ENCODE assay signal across 17 cellular contexts in genomic region chr21:38994014-38994413, GRCh38.
DNase-seq lines count a peak whose midpoint lies in the region; ATAC-seq, FAIRE-seq and TF ChIP-seq lines count a peak whose summit lies in the region.
"Had no signal": no experiment of that assay in that cellular context is flagged by ENCODE, and none has a peak within 500 bp of the region (broad histone marks: within the 10 kb centered on the region; RNA-seq: fewer than 3 reads in every experiment).

No MANE protein-coding gene starts in this region.

- intact Hi-C loops in Panc1 (cut with micrococcal nuclease; ENCODE audit: unreplicated experiment), result no loop called here

- no peak overlapping the region for H3K4me3 ChIP-seq in Panc1 (ENCODE audit: low read depth in 2 of 2, low read length in 2 of 2)
- no peak overlapping the region for H3K4me3 ChIP-seq in mucosa of rectum (ENCODE audit: low read length in 2 of 2)
- no peak overlapping the region for H3K4me3 ChIP-seq in thymus (ENCODE audit: low read length)

- in situ Hi-C loops in Panc1 (cut with HindIII; ENCODE audit: low pct_unique_long_range_greater_than_20kb, low sequenced_read_pairs), result no loop called here

- no peaks in the 10 kb centered on the region for H3K36me3 Mint-ChIP-seq in endothelial cell (ENCODE audit: low read depth, unreplicated experiment)
- no peaks in the 10 kb centered on the region for H3K36me3 Mint-ChIP-seq in activated CD4-positive, alpha-beta memory T cell treated with anti-CD3 and anti-CD28 coated beads, Interleukin-2, amount 10 ng/mL, durations not matched to agents 7 days and 5 days (ENCODE audit: low read depth)
- H3K36me3 Mint-ChIP-seq: T-cell had no signal

- FAIRE-seq in RCC 7860 (lab: Jason Lieb, UNC), result no peak

- H3K27ac Mint-ChIP-seq in endothelial cell (ENCODE audit: unreplicated experiment), result peak overlapping the region; percentile 93
- H3K27ac Mint-ChIP-seq in activated CD4-positive, alpha-beta memory T cell treated with anti-CD3 and anti-CD28 coated beads, Interleukin-2, amount 10 ng/mL, durations not matched to agents 7 days and 5 days, result no peak overlapping the region
- H3K27ac Mint-ChIP-seq: T-cell had no signal

- H3K4me3 Mint-ChIP-seq in endothelial cell (ENCODE audit: unreplicated experiment), result no peak overlapping the region
- no peak overlapping the region for H3K4me3 Mint-ChIP-seq in activated CD4-positive, alpha-beta memory T cell treated with anti-CD3 and anti-CD28 coated beads, Interleukin-2, amount 10 ng/mL, durations not matched to agents 7 days and 5 days
- H3K4me3 Mint-ChIP-seq: CD14-positive monocyte, neural crest cell, T-cell had no signal

- CTCF ChIA-PET in Panc1 (lab: Charles Lee), result no interaction called here
- CTCF ChIA-PET in activated CD4-positive, alpha-beta memory T cell treated with anti-CD3 and anti-CD28 coated beads, Interleukin-2, amount 10 ng/mL, durations not matched to agents 7 days and 5 days (lab: Charles Lee), result no interaction called here

- peaks cover 6% of the 10 kb centered on the region for H3K27me3 Mint-ChIP-seq in endothelial cell (ENCODE audit: unreplicated experiment)
- peaks cover 24% of the 10 kb centered on the region for H3K27me3 Mint-ChIP-seq in activated CD4-positive, alpha-beta memory T cell treated with anti-CD3 and anti-CD28 coated beads, Interleukin-2, amount 10 ng/mL, durations not matched to agents 7 days and 5 days

- WGBS in thymus, result 95% methylated on average over 11 of the region's 11 CpGs

- no peak for TF ChIP-seq CTCF in Panc1 (IDR thresholded peaks at IDR 0.05)
- no peak for TF ChIP-seq CTCF in endothelial cell (IDR thresholded peaks at IDR 0.05; ENCODE audit: unreplicated experiment)

- H3K9me3 Mint-ChIP-seq in endothelial cell (ENCODE audit: unreplicated experiment), result no peaks in the 10 kb centered on the region
- H3K9me3 Mint-ChIP-seq in activated CD4-positive, alpha-beta memory T cell treated with anti-CD3 and anti-CD28 coated beads, Interleukin-2, amount 10 ng/mL, durations not matched to agents 7 days and 5 days, result no peaks in the 10 kb centered on the region
- H3K9me3 Mint-ChIP-seq: neural crest cell, T-cell had no signal

- H3K27ac ChIP-seq in Panc1 (ENCODE audit: low read length) (no peak overlapping the region), mucosa of rectum (ENCODE audit: low read depth in 2 of 2, low read length in 2 of 2) (peak overlapping the region; percentile 14 to 54), thymus (ENCODE audit: low read depth) (peak overlapping the region; percentile 84)

- no peak overlapping the region for H3K9ac ChIP-seq in mucosa of rectum (ENCODE audit: low read depth in 1 of 2, low read length in 2 of 2)

- ATAC-seq in Panc1, result 0 out of 2 replicates have a peak, but pooled peaks have one; percentile 17
- no peak for ATAC-seq in GM19023 (IDR thresholded peaks at IDR 0.05; ENCODE audit: unreplicated experiment)
- ATAC-seq: T-cell had no signal

- peaks cover 67% of the 10 kb centered on the region for H3K4me1 Mint-ChIP-seq in endothelial cell (ENCODE audit: unreplicated experiment)
- H3K4me1 Mint-ChIP-seq in activated CD4-positive, alpha-beta memory T cell treated with anti-CD3 and anti-CD28 coated beads, Interleukin-2, amount 10 ng/mL, durations not matched to agents 7 days and 5 days, result no peaks in the 10 kb centered on the region
- H3K4me1 Mint-ChIP-seq: T-cell had no signal

- H3K27me3 ChIP-seq in Panc1 (ENCODE audit: control insufficient read depth, insufficient read depth, low read length), result no peaks in the 10 kb centered on the region
- no peaks in the 10 kb centered on the region for H3K27me3 ChIP-seq in mucosa of rectum (ENCODE audit: control insufficient read depth in 2 of 2, insufficient read depth in 2 of 2, low read length in 2 of 2)
- no peaks in the 10 kb centered on the region for H3K27me3 ChIP-seq in thymus (ENCODE audit: control insufficient read depth, insufficient read depth)

- no peak for DNase-seq in Panc1 (ENCODE audit: low read depth, low spot score)
- no peak for DNase-seq in endothelial cell (ENCODE audit: low spot score)
- no peak for DNase-seq in C1 segment of cervical spinal cord (lab: John Stamatoyannopoulos, UW)
- no peak for DNase-seq in RCC 7860 (ENCODE audit: low spot score)
- DNase-seq in activated CD4-positive, alpha-beta memory T cell treated with anti-CD3 and anti-CD28 coated beads, Interleukin-2, amount 10 ng/mL, durations not matched to agents 7 days and 5 days, result no peak
- DNase-seq: activated naive CD4-positive, alpha-beta T cell treated with anti-CD3 and anti-CD28 coated beads, Interleukin-2, amount 50 U/mL, for 16 hours; central memory CD4-positive, alpha-beta T cell; head of caudate nucleus; NCI-H1694; NCI-H510A treated with DMSO at 0.1 percent for 48 hours; substantia nigra; T-cell had no signal

- POLR2A ChIA-PET in Panc1 (lab: Charles Lee), result no interaction called here
- POLR2A ChIA-PET in activated CD4-positive, alpha-beta memory T cell treated with anti-CD3 and anti-CD28 coated beads, Interleukin-2, amount 10 ng/mL, durations not matched to agents 7 days and 5 days (lab: Charles Lee), result no interaction called here

- H3K9me3 ChIP-seq in Panc1 (ENCODE audit: control insufficient read depth, insufficient read depth, low read depth, low read length) (no peaks in the 10 kb centered on the region), mucosa of rectum (ENCODE audit: control insufficient read depth in 2 of 2, low read length in 2 of 2) (no peaks in the 10 kb centered on the region), thymus (ENCODE audit: control insufficient read depth) (no peaks in the 10 kb centered on the region)

- no TSS peak for BruUV-seq in Panc1 (replicated peaks; lab: Mats Ljungman, UMichigan)

- H3K4me1 ChIP-seq in Panc1 (ENCODE audit: control insufficient read depth, insufficient read depth, low read length) (no peaks in the 10 kb centered on the region), mucosa of rectum (ENCODE audit: control insufficient read depth in 2 of 2, insufficient read depth in 2 of 2, low read length in 2 of 2) (peaks cover 16 to 19% of the 10 kb centered on the region in 2 donors), thymus (ENCODE audit: control insufficient read depth, insufficient read depth, low read length) (peaks cover 17% of the 10 kb centered on the region)

- no peaks in the 10 kb centered on the region for H3K36me3 ChIP-seq in Panc1 (ENCODE audit: control insufficient read depth, insufficient read depth, low read length)
- H3K36me3 ChIP-seq in mucosa of rectum (ENCODE audit: control insufficient read depth in 2 of 2, insufficient read depth in 2 of 2, low read length in 2 of 2), result no peaks in the 10 kb centered on the region
- no peaks in the 10 kb centered on the region for H3K36me3 ChIP-seq in thymus (ENCODE audit: control insufficient read depth, insufficient read depth)
